In the genomic region with DNA sequence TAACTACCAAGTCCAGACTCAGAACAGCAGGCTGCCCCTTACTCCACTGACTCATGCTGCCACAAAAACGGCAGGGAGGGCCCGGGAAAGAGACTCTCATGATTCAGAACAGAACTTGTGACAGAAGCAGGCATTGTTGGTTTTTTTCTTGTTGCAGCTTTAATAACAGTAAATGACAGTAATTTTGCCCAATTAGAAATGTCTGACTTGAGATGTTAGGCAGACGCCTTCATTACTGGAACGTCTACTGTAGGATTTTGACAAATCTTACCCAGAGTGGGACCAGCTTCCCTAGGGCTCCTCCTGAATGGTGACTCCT, we compare ENCODE assay signal across 13 cellular contexts.
DNase-seq lines count a peak whose midpoint lies in the region; ATAC-seq and TF ChIP-seq lines count a peak whose summit lies in the region.
"Had no signal": no experiment of that assay in that cellular context is flagged by ENCODE, and none has a peak within 500 bp of the region (broad histone marks: within the 10 kb centered on the region; RNA-seq: fewer than 3 reads in every experiment).

No MANE protein-coding gene starts in this region.

- ATAC-seq in HG03095 (IDR thresholded peaks at IDR 0.05; ENCODE audit: unreplicated experiment) = no peak

- no peak overlapping the region for H3K27ac ChIP-seq in endodermal cell (ENCODE audit: low read depth, low read length)
- peak overlapping the region in 2 of 4 donors; percentile 59 to 90 for H3K27ac ChIP-seq in tibial nerve
- H3K27ac ChIP-seq: heart left ventricle had no signal

- H3K4me1 Mint-ChIP-seq in endodermal cell (peaks cover 9% of the 10 kb centered on the region), nephron progenitor cell (peaks cover 26% of the 10 kb centered on the region)
- H3K4me1 Mint-ChIP-seq in activated naive CD4-positive, alpha-beta T cell treated with anti-CD3 and anti-CD28 coated beads for 36 hours (ENCODE audit: low read depth) = no peaks in the 10 kb centered on the region

- DNase-seq in AG10803 (ENCODE audit: low read depth) (peak; percentile 88), NCI-H226 (peak; percentile 44), endodermal cell (peak; percentile 54), nephron progenitor cell (no peak), tibial nerve (ENCODE audit: low spot score in 2 of 2) (no peak), hippocampal formation (lab: John Stamatoyannopoulos, UW) (no peak)
- DNase-seq in activated naive CD4-positive, alpha-beta T cell treated with anti-CD3 and anti-CD28 coated beads for 36 hours = no peak
- DNase-seq: activated naive CD4-positive, alpha-beta T cell treated with Interleukin-2 at 50 U/mL for 16 hours; COR-L47; heart left ventricle; NCI-H2081 had no signal

- H3K9me3 Mint-ChIP-seq in endodermal cell (no peaks in the 10 kb centered on the region), nephron progenitor cell (no peaks in the 10 kb centered on the region)
- no peaks in the 10 kb centered on the region for H3K9me3 Mint-ChIP-seq in activated naive CD4-positive, alpha-beta T cell treated with anti-CD3 and anti-CD28 coated beads for 36 hours
- H3K9me3 Mint-ChIP-seq: T-helper 1 cell treated with Interleukin-12 subunit alpha and Interleukin-12 subunit beta and Interleukin-4 antibody, amounts not matched to agents 30 μg/mL and 1 μg/mL, for 36 hours had no signal

- H3K27me3 Mint-ChIP-seq in endodermal cell (ENCODE audit: insufficient read depth) (no peaks in the 10 kb centered on the region), nephron progenitor cell (ENCODE audit: low read depth, poor library complexity) (no peaks in the 10 kb centered on the region)
- no peaks in the 10 kb centered on the region for H3K27me3 Mint-ChIP-seq in activated naive CD4-positive, alpha-beta T cell treated with anti-CD3 and anti-CD28 coated beads for 36 hours (ENCODE audit: low read depth)

- peak in 1 of 2 donors; percentile 11 for TF ChIP-seq POLR2A in tibial nerve (IDR thresholded peaks at IDR 0.05)

- 76 to 86% methylated on average over 4 of the region's 4 CpGs for WGBS in endodermal cell (ENCODE audit: insufficient coverage in 1 of 2, insufficient read length in 1 of 2), 2 experiments
- 39 to 42% methylated on average over 4 of the region's 4 CpGs for WGBS in tibial nerve, 2 donors

- CTCF ChIA-PET in activated naive CD4-positive, alpha-beta T cell treated with anti-CD3 and anti-CD28 coated beads for 36 hours (lab: Charles Lee) = no interaction called here

- no peak overlapping the region for H3K4me3 Mint-ChIP-seq in endodermal cell
- H3K4me3 Mint-ChIP-seq in nephron progenitor cell = no peak overlapping the region
- H3K4me3 Mint-ChIP-seq in activated naive CD4-positive, alpha-beta T cell treated with anti-CD3 and anti-CD28 coated beads for 36 hours = no peak overlapping the region
- H3K4me3 Mint-ChIP-seq: T-helper 1 cell treated with Interleukin-12 subunit alpha and Interleukin-12 subunit beta and Interleukin-4 antibody, amounts not matched to agents 30 μg/mL and 1 μg/mL, for 36 hours had no signal

- H3K27me3 ChIP-seq in endodermal cell (ENCODE audit: control insufficient read depth, insufficient read depth, low read length, poor library complexity, severe bottlenecking) (no peaks in the 10 kb centered on the region), tibial nerve (no peaks in the 10 kb centered on the region)
- H3K27me3 ChIP-seq: heart left ventricle had no signal

- H3K4me3 ChIP-seq in AG10803 (ENCODE audit: low read length) (no peak overlapping the region), endodermal cell (ENCODE audit: low read length) (no peak overlapping the region), tibial nerve (no peak overlapping the region)
- H3K4me3 ChIP-seq: heart left ventricle had no signal

- peak in 1 of 2 donors; percentile 34 for TF ChIP-seq EP300 in tibial nerve (IDR thresholded peaks at IDR 0.05)

- intact Hi-C loops in activated naive CD4-positive, alpha-beta T cell treated with anti-CD3 and anti-CD28 coated beads for 36 hours (cut with micrococcal nuclease) = no loop called here

- TF ChIP-seq CTCF in AG10803 (conservative IDR thresholded peaks at IDR 0.05; ENCODE audit: low read length) (no peak), endodermal cell (conservative IDR thresholded peaks at IDR 0.05) (no peak), nephron progenitor cell (IDR thresholded peaks at IDR 0.05) (no peak), tibial nerve (IDR thresholded peaks at IDR 0.05) (no peak)

- no peaks in the 10 kb centered on the region for H3K9me3 ChIP-seq in endodermal cell (ENCODE audit: control insufficient read depth, low read length)
- no peaks in the 10 kb centered on the region for H3K9me3 ChIP-seq in tibial nerve

- H3K36me3 ChIP-seq in endodermal cell (ENCODE audit: control insufficient read depth, insufficient read depth, low read length) = peaks cover 30% of the 10 kb centered on the region
- H3K36me3 ChIP-seq in tibial nerve = no peaks in the 10 kb centered on the region

- no peak overlapping the region for H3K9ac ChIP-seq in endodermal cell (ENCODE audit: extremely low read depth, low read length, poor library complexity, severe bottlenecking)

- H3K27ac Mint-ChIP-seq in endodermal cell (no peak overlapping the region), nephron progenitor cell (peak overlapping the region; percentile 91)
- no peak overlapping the region for H3K27ac Mint-ChIP-seq in activated naive CD4-positive, alpha-beta T cell treated with anti-CD3 and anti-CD28 coated beads for 36 hours
- H3K27ac Mint-ChIP-seq: T-helper 1 cell treated with Interleukin-12 subunit alpha and Interleukin-12 subunit beta and Interleukin-4 antibody, amounts not matched to agents 30 μg/mL and 1 μg/mL, for 36 hours had no signal

- H3K36me3 Mint-ChIP-seq in endodermal cell (ENCODE audit: low read depth) (peaks cover 7% of the 10 kb centered on the region), nephron progenitor cell (ENCODE audit: low read depth) (peaks cover 13% of the 10 kb centered on the region)
- no peaks in the 10 kb centered on the region for H3K36me3 Mint-ChIP-seq in activated naive CD4-positive, alpha-beta T cell treated with anti-CD3 and anti-CD28 coated beads for 36 hours (ENCODE audit: low read depth)

- H3K4me1 ChIP-seq in endodermal cell (ENCODE audit: control insufficient read depth, insufficient read depth, low read length) (no peaks in the 10 kb centered on the region), tibial nerve (peaks cover 0 to 30% (median 14%) of the 10 kb centered on the region in 4 donors)

Comparison
In these comparisons a context has a peak if more than half of its experiments do, and no peak if none do; other contexts are left out.
1. DNase-seq: peak in AG10803 (single experiment), NCI-H226 (single experiment) and endodermal cell (single experiment); none in nephron progenitor cell (single experiment), tibial nerve (0 of 2), hippocampal formation (0 of 2) and activated naive CD4-positive, alpha-beta T cell treated with anti-CD3 and anti-CD28 coated beads for 36 hours (single experiment).